Comparison of ENCODE assay signal across 1 cellular context in the genomic region with DNA sequence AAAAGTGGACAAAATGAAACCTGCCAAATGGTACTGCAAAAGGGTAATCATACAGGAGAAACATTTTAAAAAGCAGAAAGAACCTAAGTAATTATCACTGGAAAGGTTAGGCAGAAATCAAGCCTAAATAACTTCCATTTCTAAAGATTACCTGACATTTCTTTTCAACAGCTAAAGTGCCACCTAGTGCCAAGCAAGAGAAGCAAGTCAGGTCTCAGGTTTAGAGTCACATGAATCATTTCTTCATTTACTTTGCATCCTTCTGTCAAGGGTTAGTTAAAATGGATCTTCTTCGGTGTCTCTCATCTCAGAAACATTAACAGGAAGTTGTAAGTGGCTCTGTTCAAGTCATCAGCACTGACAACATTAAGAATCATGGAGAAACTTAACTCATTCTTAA.
TF ChIP-seq lines count a peak whose summit lies in the region.

No MANE protein-coding gene starts in this region.

TF ChIP-seq in SK-N-SH treated with all-trans-retinoic acid at 6 μM for 48 hours, 23 proteins besides CTCF, POLR2A, EP300 and RAD21 (continued from another document):
- TF ChIP-seq BACH2 (CRISPR knock-in tag; IDR thresholded peaks at IDR 0.05; ENCODE audit: borderline replicate concordance): no peak
- no peak for TF ChIP-seq TOX (CRISPR knock-in tag; IDR thresholded peaks at IDR 0.05; ENCODE audit: borderline replicate concordance)
